In the genomic region with DNA sequence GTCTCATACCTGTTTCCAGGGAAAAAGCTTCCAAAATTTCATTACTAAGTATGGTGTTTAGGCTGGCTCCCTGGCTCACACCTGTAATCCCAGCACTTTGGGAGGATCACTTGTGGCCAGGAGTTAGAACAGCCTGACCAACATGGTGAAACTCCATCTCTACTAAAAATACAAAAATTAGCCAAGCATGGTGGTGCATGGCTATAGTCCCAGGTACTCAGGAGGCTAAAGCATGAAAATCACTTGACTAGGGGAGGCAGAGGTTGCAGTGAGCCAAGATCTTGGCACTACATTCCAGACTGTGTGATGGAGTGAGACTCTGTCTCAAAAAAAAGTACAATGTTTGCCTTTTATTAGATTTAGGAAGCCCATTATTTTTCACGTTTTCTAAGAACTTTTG, we compare ENCODE assay signal across 34 cellular contexts.
"Had no signal": no experiment of that assay in that cellular context is flagged by ENCODE, and none has a peak within 500 bp of the region (broad histone marks: within the 10 kb centered on the region; RNA-seq: fewer than 3 reads in every experiment).

No MANE protein-coding gene starts in this region.

- H3K9me3 ChIP-seq: MG63 had no signal

- H3K27me3 ChIP-seq: MG63 had no signal

- H3K4me3 ChIP-seq: MG63 had no signal

- H3K36me3 ChIP-seq: MG63 had no signal

- DNase-seq: Karpas-422, Kasumi-1, MG63, MM.1S, MV-4-11, NCI-H1048, NCI-H1092, NCI-H1092 treated with DMSO at 0.1 percent for 48 hours, NCI-H1105, NCI-H1105 treated with DMSO at 0.1 percent for 48 hours, NCI-H1417, NCI-H1417 treated with DMSO at 0.1 percent for 48 hours, NCI-H1436, NCI-H1436 treated with DMSO at 0.1 percent for 48 hours, NCI-H146, NCI-H1694, NCI-H1694 treated with DMSO at 0.1 percent for 48 hours, NCI-H187, NCI-H187 treated with DMSO at 0.1 percent for 48 hours, NCI-H1930, NCI-H2029, NCI-H2029 treated with DMSO at 0.1 percent for 48 hours, NCI-H2081, NCI-H2081 treated with DMSO at 0.1 percent for 48 hours, NCI-H2107, NCI-H2171, NCI-H2171 treated with DMSO at 0.1 percent for 48 hours, NCI-H2227 treated with DMSO at 0.1 percent for 48 hours, NCI-H226, NCI-H345, NCI-H446, NCI-H446 treated with DMSO at 0.1 percent for 48 hours, NCI-H510A had no signal

- H3K27ac ChIP-seq: KMS-11 had no signal
